Comparison of ENCODE assay signal across 8 cellular contexts in the genomic region with DNA sequence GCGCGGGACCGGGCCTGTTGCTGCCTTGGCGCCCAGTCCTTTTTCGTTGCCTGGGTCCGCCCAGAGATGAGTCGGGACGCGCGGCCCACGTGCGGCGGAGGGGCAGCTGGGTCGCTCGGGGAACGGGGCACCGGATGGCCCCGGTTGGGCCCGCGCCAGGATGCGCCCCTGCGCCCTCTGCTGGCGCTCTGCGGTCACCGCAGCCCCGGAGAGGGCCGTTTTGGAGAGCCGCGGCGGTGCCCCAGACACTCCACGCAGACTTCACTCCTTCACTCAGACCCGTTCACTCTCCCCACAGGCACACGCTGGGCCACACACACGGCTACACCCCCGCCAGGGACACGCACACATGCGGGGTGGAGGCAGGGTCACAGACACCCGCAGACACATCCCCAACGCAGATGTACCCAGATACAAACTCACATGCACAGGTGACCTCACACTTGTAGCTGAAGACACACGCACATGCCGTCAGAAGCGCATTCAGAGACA. TPM values are rescaled to one million over a fixed set of nuclear protein-coding genes. Genes with fewer than 3 reads are reported as not detected.
DNase-seq lines count a peak whose midpoint lies in the region; ATAC-seq and TF ChIP-seq lines count a peak whose summit lies in the region.

No MANE protein-coding gene starts in this region.

- CTCF ChIA-PET in activated naive CD4-positive, alpha-beta T cell treated with anti-CD3 and anti-CD28 coated beads for 36 hours (lab: Charles Lee) = interaction anchor here (0.9 to 3.3 kb wide), 11 partner anchors 86 to 189 kb away, joined by 3 to 40 read pairs (median 5); partner anchors contain the start of gene MANBAL

- no peaks in the 10 kb centered on the region for H3K27me3 ChIP-seq in aorta (ENCODE audit: control insufficient read depth in 1 of 2, insufficient read depth in 2 of 2, low read length in 1 of 2)

- H3K4me3 Mint-ChIP-seq in activated naive CD4-positive, alpha-beta T cell treated with anti-CD3 and anti-CD28 coated beads for 36 hours = peak overlapping the region; percentile 65

- H3K4me1 ChIP-seq in aorta (ENCODE audit: control insufficient read depth in 1 of 2, insufficient read depth in 2 of 2, low read length in 2 of 2) = no peaks in the 10 kb centered on the region

- no peaks in the 10 kb centered on the region for H3K9me3 Mint-ChIP-seq in activated naive CD4-positive, alpha-beta T cell treated with anti-CD3 and anti-CD28 coated beads for 36 hours

- peaks cover 4% of the 10 kb centered on the region for H3K27me3 Mint-ChIP-seq in activated naive CD4-positive, alpha-beta T cell treated with anti-CD3 and anti-CD28 coated beads for 36 hours (ENCODE audit: low read depth)

- H3K27ac Mint-ChIP-seq in activated naive CD4-positive, alpha-beta T cell treated with anti-CD3 and anti-CD28 coated beads for 36 hours = no peak overlapping the region

- ATAC-seq in HG03135 (IDR thresholded peaks at IDR 0.05; ENCODE audit: unreplicated experiment) = peak; percentile 45
- peak; percentile 84 for ATAC-seq in SK-N-SH treated with all-trans-retinoic acid at 6 μM for 48 hours
- peak; percentile 84 to 89 for ATAC-seq in left cardiac atrium
- ATAC-seq in sciatic nerve = peak; percentile 82
- ATAC-seq in aorta (ENCODE audit: low FRiP score) = peak; percentile 88
- ATAC-seq in HG03571 (IDR thresholded peaks at IDR 0.05; ENCODE audit: unreplicated experiment) = no peak

- no peak overlapping the region for H3K4me3 ChIP-seq in aorta (ENCODE audit: low read length in 2 of 2)

- peaks cover 8% of the 10 kb centered on the region for H3K4me1 Mint-ChIP-seq in activated naive CD4-positive, alpha-beta T cell treated with anti-CD3 and anti-CD28 coated beads for 36 hours (ENCODE audit: low read depth)

- H3K9me3 ChIP-seq in aorta (ENCODE audit: control insufficient read depth, low read length) = no peaks in the 10 kb centered on the region

- H3K27ac ChIP-seq in aorta (ENCODE audit: low read depth in 1 of 2, low read length in 2 of 2) = no peak overlapping the region

- WGBS in aorta, 2 donors = 10 to 20% methylated on average over 20 to 42 of the region's 42 CpGs

- peaks cover 0 to 5% of the 10 kb centered on the region in 2 donors for H3K36me3 ChIP-seq in aorta (ENCODE audit: control insufficient read depth in 1 of 2, insufficient read depth in 2 of 2, low read length in 1 of 2)

- intact Hi-C loops in activated naive CD4-positive, alpha-beta T cell treated with anti-CD3 and anti-CD28 coated beads for 36 hours (cut with micrococcal nuclease) = loop anchor here (1.0 to 2.0 kb wide), 3 partner anchors 108 to 189 kb away; no protein-coding TSS in a partner anchor
- intact Hi-C loops in left cardiac atrium (cut with DNase I) = loop anchor here (2.0 to 10.0 kb wide), 5 partner anchors 114 to 190 kb away; no protein-coding TSS in a partner anchor
- intact Hi-C loops in sciatic nerve (cut with DNase I) = loop anchor here (1.0 to 10.0 kb wide), 2 partner anchors 43 to 110 kb away; no protein-coding TSS in a partner anchor
- intact Hi-C loops in aorta (cut with DNase I) = loop anchor here (2.0 to 5.0 kb wide), 4 partner anchors 38 to 114 kb away; partner anchors contain the start of genes MANBAL (in 2 of the 2) and SRC (in 1 of the 2)

- DNase-seq in ELR (ENCODE audit: low read depth) (peak; percentile 78), left cardiac atrium (peak; percentile 71), sciatic nerve (ENCODE audit: low spot score) (peak; percentile 78), aorta (peak; percentile 79 to 87)
- DNase-seq in activated naive CD4-positive, alpha-beta T cell treated with anti-CD3 and anti-CD28 coated beads for 36 hours = peak; percentile 78

- H3K36me3 Mint-ChIP-seq in activated naive CD4-positive, alpha-beta T cell treated with anti-CD3 and anti-CD28 coated beads for 36 hours (ENCODE audit: low read depth) = no peaks in the 10 kb centered on the region

TF ChIP-seq in SK-N-SH treated with all-trans-retinoic acid at 6 μM for 48 hours, 23 proteins besides CTCF, POLR2A, EP300 and RAD21:
- no peak for TF ChIP-seq SNAI2 (CRISPR knock-in tag; IDR thresholded peaks at IDR 0.05)
- TF ChIP-seq PPARA (CRISPR knock-in tag; IDR thresholded peaks at IDR 0.05; ENCODE audit: borderline replicate concordance) = no peak
- no peak for TF ChIP-seq ARNTL (CRISPR knock-in tag; IDR thresholded peaks at IDR 0.05; ENCODE audit: borderline replicate concordance, low read depth)
- TF ChIP-seq TOX (CRISPR knock-in tag; IDR thresholded peaks at IDR 0.05; ENCODE audit: borderline replicate concordance) = no peak
- TF ChIP-seq, protein P1, sequence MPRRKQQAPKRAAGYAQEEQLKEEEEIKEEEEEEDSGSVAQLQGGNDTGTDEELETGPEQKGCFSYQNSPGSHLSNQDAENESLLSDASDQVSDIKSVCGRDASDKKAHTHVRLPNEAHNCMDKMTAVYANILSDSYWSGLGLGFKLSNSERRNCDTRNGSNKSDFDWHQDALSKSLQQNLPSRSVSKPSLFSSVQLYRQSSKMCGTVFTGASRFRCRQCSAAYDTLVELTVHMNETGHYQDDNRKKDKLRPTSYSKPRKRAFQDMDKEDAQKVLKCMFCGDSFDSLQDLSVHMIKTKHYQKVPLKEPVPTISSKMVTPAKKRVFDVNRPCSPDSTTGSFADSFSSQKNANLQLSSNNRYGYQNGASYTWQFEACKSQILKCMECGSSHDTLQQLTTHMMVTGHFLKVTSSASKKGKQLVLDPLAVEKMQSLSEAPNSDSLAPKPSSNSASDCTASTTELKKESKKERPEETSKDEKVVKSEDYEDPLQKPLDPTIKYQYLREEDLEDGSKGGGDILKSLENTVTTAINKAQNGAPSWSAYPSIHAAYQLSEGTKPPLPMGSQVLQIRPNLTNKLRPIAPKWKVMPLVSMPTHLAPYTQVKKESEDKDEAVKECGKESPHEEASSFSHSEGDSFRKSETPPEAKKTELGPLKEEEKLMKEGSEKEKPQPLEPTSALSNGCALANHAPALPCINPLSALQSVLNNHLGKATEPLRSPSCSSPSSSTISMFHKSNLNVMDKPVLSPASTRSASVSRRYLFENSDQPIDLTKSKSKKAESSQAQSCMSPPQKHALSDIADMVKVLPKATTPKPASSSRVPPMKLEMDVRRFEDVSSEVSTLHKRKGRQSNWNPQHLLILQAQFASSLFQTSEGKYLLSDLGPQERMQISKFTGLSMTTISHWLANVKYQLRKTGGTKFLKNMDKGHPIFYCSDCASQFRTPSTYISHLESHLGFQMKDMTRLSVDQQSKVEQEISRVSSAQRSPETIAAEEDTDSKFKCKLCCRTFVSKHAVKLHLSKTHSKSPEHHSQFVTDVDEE (CRISPR knock-in tag; IDR thresholded peaks at IDR 0.05) = no peak
- TF ChIP-seq BACH2 (CRISPR knock-in tag; IDR thresholded peaks at IDR 0.05; ENCODE audit: borderline replicate concordance) = no peak
- TF ChIP-seq, protein P2, sequence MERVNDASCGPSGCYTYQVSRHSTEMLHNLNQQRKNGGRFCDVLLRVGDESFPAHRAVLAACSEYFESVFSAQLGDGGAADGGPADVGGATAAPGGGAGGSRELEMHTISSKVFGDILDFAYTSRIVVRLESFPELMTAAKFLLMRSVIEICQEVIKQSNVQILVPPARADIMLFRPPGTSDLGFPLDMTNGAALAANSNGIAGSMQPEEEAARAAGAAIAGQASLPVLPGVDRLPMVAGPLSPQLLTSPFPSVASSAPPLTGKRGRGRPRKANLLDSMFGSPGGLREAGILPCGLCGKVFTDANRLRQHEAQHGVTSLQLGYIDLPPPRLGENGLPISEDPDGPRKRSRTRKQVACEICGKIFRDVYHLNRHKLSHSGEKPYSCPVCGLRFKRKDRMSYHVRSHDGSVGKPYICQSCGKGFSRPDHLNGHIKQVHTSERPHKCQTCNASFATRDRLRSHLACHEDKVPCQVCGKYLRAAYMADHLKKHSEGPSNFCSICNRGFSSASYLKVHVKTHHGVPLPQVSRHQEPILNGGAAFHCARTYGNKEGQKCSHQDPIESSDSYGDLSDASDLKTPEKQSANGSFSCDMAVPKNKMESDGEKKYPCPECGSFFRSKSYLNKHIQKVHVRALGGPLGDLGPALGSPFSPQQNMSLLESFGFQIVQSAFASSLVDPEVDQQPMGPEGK (CRISPR knock-in tag; IDR thresholded peaks at IDR 0.05; ENCODE audit: borderline replicate concordance) = no peak
- no peak for TF ChIP-seq GLIS3 (CRISPR knock-in tag; IDR thresholded peaks at IDR 0.05)
- TF ChIP-seq, protein P3, sequence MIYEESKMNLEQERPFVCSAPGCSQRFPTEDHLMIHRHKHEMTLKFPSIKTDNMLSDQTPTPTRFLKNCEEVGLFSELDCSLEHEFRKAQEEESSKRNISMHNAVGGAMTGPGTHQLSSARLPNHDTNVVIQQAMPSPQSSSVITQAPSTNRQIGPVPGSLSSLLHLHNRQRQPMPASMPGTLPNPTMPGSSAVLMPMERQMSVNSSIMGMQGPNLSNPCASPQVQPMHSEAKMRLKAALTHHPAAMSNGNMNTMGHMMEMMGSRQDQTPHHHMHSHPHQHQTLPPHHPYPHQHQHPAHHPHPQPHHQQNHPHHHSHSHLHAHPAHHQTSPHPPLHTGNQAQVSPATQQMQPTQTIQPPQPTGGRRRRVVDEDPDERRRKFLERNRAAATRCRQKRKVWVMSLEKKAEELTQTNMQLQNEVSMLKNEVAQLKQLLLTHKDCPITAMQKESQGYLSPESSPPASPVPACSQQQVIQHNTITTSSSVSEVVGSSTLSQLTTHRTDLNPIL (CRISPR knock-in tag; IDR thresholded peaks at IDR 0.05; ENCODE audit: low read depth) = no peak
- TF ChIP-seq ZNF565 (CRISPR knock-in tag; conservative IDR thresholded peaks at IDR 0.05; ENCODE audit: low read depth) = no peak
- TF ChIP-seq CSDC2 (CRISPR knock-in tag; IDR thresholded peaks at IDR 0.05) = no peak
- no peak for TF ChIP-seq ZC3H10 (CRISPR knock-in tag; IDR thresholded peaks at IDR 0.05)
- no peak for TF ChIP-seq ESRRG (CRISPR knock-in tag; IDR thresholded peaks at IDR 0.05)
- TF ChIP-seq POU6F1 (CRISPR knock-in tag; IDR thresholded peaks at IDR 0.05; ENCODE audit: borderline replicate concordance, low read depth) = no peak

RNA-seq across cellular contexts. Expression of gene SRC, which starts 38.8 kb away (rescaled TPM):
- total RNA-seq in activated naive CD4-positive, alpha-beta T cell treated with anti-CD3 and anti-CD28 coated beads for 36 hours = 1 to 10 TPM; 2.0 to 2.8 TPM
- total RNA-seq in left cardiac atrium = 10 to 100 TPM in 1 of 2 donors, 1 to 10 TPM in 1; 9.2 to 10.2 TPM
- total RNA-seq in sciatic nerve = 23.7 TPM
- total RNA-seq in aorta = 10 to 100 TPM; 51.3 to 72.4 TPM
- 10 to 100 TPM; 16.7 to 31.1 TPM for polyA plus RNA-seq in aorta
